11 cellular contexts compared by ENCODE assay signal in genomic region chr1:209805341-209805781, GRCh38. TPM values are rescaled to one million over a fixed set of nuclear protein-coding genes. Genes with fewer than 3 reads are reported as not detected.
DNase-seq lines count a peak whose midpoint lies in the region; ATAC-seq and TF ChIP-seq lines count a peak whose summit lies in the region.
"Had no signal": no experiment of that assay in that cellular context is flagged by ENCODE, and none has a peak within 500 bp of the region (broad histone marks: within the 10 kb centered on the region; RNA-seq: fewer than 3 reads in every experiment).

No MANE protein-coding gene starts in this region.

- TF ChIP-seq CTCF in breast epithelium (IDR thresholded peaks at IDR 0.05) (no peak), suprapubic skin (IDR thresholded peaks at IDR 0.05) (no peak), GM20000 (IDR thresholded peaks at IDR 0.05; ENCODE audit: extremely low read depth, missing control alignments) (no peak)

- 39% methylated on average over 6 of the region's 19 CpGs for WGBS in suprapubic skin

- DNase-seq in activated CD8-positive, alpha-beta memory T cell treated with anti-CD3 and anti-CD28 coated beads, Interleukin-2, amount 50 U/mL, for 48 hours: peak; percentile 44
- DNase-seq in activated CD8-positive, alpha-beta memory T cell treated with anti-CD3 and anti-CD28 coated beads for 24 hours: no peak
- DNase-seq in breast epithelium (ENCODE audit: low spot score in 2 of 2) (no peak), left colon (peak; percentile 48 to 63), suprapubic skin (ENCODE audit: low spot score in 2 of 2) (no peak), GM20000 (ENCODE audit: low spot score) (no peak), putamen (ENCODE audit: low spot score) (no peak)
- no peak for DNase-seq in activated effector memory CD4-positive, alpha-beta T cell treated with Interleukin-2 at 50 U/mL for 16 hours

- intact Hi-C loops in breast epithelium (cut with DNase I; ENCODE audit: low total_unique reads): no loop called here
- intact Hi-C loops in left colon (cut with DNase I, micrococcal nuclease): no loop called here

- ATAC-seq in left colon: peak; percentile 54

- H3K4me1 ChIP-seq in breast epithelium (peaks cover 0 to 15% of the 10 kb centered on the region in 2 donors), suprapubic skin (peaks cover 46% of the 10 kb centered on the region)
- H3K4me1 ChIP-seq: BLaER1 had no signal

- H3K27ac ChIP-seq in breast epithelium (peak overlapping the region; percentile 97 to 99), suprapubic skin (peak overlapping the region; percentile 95)
- H3K27ac ChIP-seq: BLaER1, HL-60 had no signal

- H3K9me3 ChIP-seq in breast epithelium (no peaks in the 10 kb centered on the region), suprapubic skin (no peaks in the 10 kb centered on the region)
- H3K9me3 ChIP-seq: BLaER1 had no signal

- TF ChIP-seq POLR2A in breast epithelium (IDR thresholded peaks at IDR 0.05) (no peak), suprapubic skin (IDR thresholded peaks at IDR 0.05) (no peak)

- H3K36me3 ChIP-seq in breast epithelium (no peaks in the 10 kb centered on the region), suprapubic skin (no peaks in the 10 kb centered on the region)
- H3K36me3 ChIP-seq: BLaER1 had no signal

- TF ChIP-seq EP300 in suprapubic skin (IDR thresholded peaks at IDR 0.05): no peak

- H3K27me3 ChIP-seq in breast epithelium: no peaks in the 10 kb centered on the region
- no peaks in the 10 kb centered on the region for H3K27me3 ChIP-seq in suprapubic skin
- H3K27me3 ChIP-seq: BLaER1 had no signal

- H3K4me3 ChIP-seq in breast epithelium (peak overlapping the region in 2 of 3 donors; percentile 82), suprapubic skin (peak overlapping the region; percentile 64)
- H3K4me3 ChIP-seq: BLaER1 had no signal

RNA-seq across cellular contexts. Expression of gene IRF6, which starts 0.6 kb away (rescaled TPM):
- total RNA-seq in breast epithelium (10 to 100 TPM in 2 of 3 donors, 1 to 10 TPM in 1; 1.9 to 81.8 (median 42.9) TPM), left colon (100 to 1,000 TPM in 1 of 2 donors, 10 to 100 TPM in 1; 92.8 to 132 TPM), suprapubic skin (100 to 1,000 TPM; 195 to 235 (median 227) TPM)

RNA-seq across cellular contexts. Expression of gene C1orf74, which starts 21.0 kb away (rescaled TPM):
- total RNA-seq in breast epithelium: 1 to 10 TPM in 2 of 3 donors, under 1 TPM in 1; 0.64 to 3.1 (median 2.0) TPM
- 1 to 10 TPM; 2.0 to 4.5 TPM for total RNA-seq in left colon
- total RNA-seq in suprapubic skin: 10 to 100 TPM; 10.1 to 18.1 (median 15.1) TPM

RNA-seq across cellular contexts. Expression of gene UTP25, which starts 22.4 kb away (rescaled TPM):
- total RNA-seq in breast epithelium (10 to 100 TPM in 2 of 3 donors, 1 to 10 TPM in 1; 6.4 to 15.5 (median 11.1) TPM), left colon (1 to 10 TPM; 4.8 to 6.2 TPM), suprapubic skin (10 to 100 TPM in 3 of 4 donors, 1 to 10 TPM in 1; 9.6 to 17.9 (median 11.6) TPM)

RNA-seq across cellular contexts. Expression of gene TRAF3IP3, which starts 49.5 kb away (rescaled TPM):
- 1 to 10 TPM; 3.6 to 4.6 (median 4.4) TPM for total RNA-seq in breast epithelium
- 1 to 10 TPM; 2.3 to 4.4 TPM for total RNA-seq in left colon
- 1 to 10 TPM in 3 of 4 donors, not detected in 1; 1.6 to 3.1 (median 2.0) TPM for total RNA-seq in suprapubic skin
- total RNA-seq: RPMI7951 had no signal

Comparison
In these comparisons a context has a peak if more than half of its experiments do, and no peak if none do; other contexts are left out.
1. DNase-seq: peak in activated CD8-positive, alpha-beta memory T cell treated with anti-CD3 and anti-CD28 coated beads, Interleukin-2, amount 50 U/mL, for 48 hours (single experiment) and left colon (2 of 2); none in activated CD8-positive, alpha-beta memory T cell treated with anti-CD3 and anti-CD28 coated beads for 24 hours (single experiment), breast epithelium (0 of 2), suprapubic skin (0 of 2), GM20000 (single experiment), activated effector memory CD4-positive, alpha-beta T cell treated with Interleukin-2 at 50 U/mL for 16 hours (single experiment) and putamen (single experiment).